ENCODE assay signal across 16 cellular contexts in genomic region chr14:65500075-65500474, GRCh38.
DNase-seq lines count a peak whose midpoint lies in the region; ATAC-seq, FAIRE-seq and TF ChIP-seq lines count a peak whose summit lies in the region.
"Had no signal": no experiment of that assay in that cellular context is flagged by ENCODE, and none has a peak within 500 bp of the region (broad histone marks: within the 10 kb centered on the region; RNA-seq: fewer than 3 reads in every experiment).

No MANE protein-coding gene starts in this region.

- H3K9me3 ChIP-seq in CD4-positive, alpha-beta T cell (ENCODE audit: control insufficient read depth, low read length): no peaks in the 10 kb centered on the region
- H3K9me3 ChIP-seq in gastroesophageal sphincter: no peaks in the 10 kb centered on the region
- no peaks in the 10 kb centered on the region for H3K9me3 ChIP-seq in transverse colon
- no peaks in the 10 kb centered on the region for H3K9me3 ChIP-seq in gastrocnemius medialis
- H3K9me3 ChIP-seq: A549, Caco-2 had no signal

- CTCF ChIA-PET in CD4-positive, alpha-beta T cell (lab: Charles Lee): no interaction called here

- H3K27ac ChIP-seq in CD4-positive, alpha-beta T cell (ENCODE audit: low read depth, low read length): no peak overlapping the region
- H3K27ac ChIP-seq in gastroesophageal sphincter (peak overlapping the region in 1 of 4 donors; percentile 15), transverse colon (no peak overlapping the region), gastrocnemius medialis (no peak overlapping the region)
- H3K27ac ChIP-seq: A549, HL-60 had no signal

- FAIRE-seq in GM19239 (lab: Jason Lieb, UNC): peak; percentile 68
- FAIRE-seq: A549 had no signal

- POLR2A ChIA-PET in CD4-positive, alpha-beta T cell (lab: Charles Lee): no interaction called here

- no peaks in the 10 kb centered on the region for H3K27me3 ChIP-seq in CD4-positive, alpha-beta T cell (ENCODE audit: control insufficient read depth, insufficient read depth, low read length)
- no peaks in the 10 kb centered on the region for H3K27me3 ChIP-seq in gastroesophageal sphincter
- no peaks in the 10 kb centered on the region for H3K27me3 ChIP-seq in transverse colon
- H3K27me3 ChIP-seq in gastrocnemius medialis: no peaks in the 10 kb centered on the region

- TF ChIP-seq CTCF in CD4-positive, alpha-beta T cell (IDR thresholded peaks at IDR 0.05): no peak
- TF ChIP-seq CTCF in gastroesophageal sphincter (IDR thresholded peaks at IDR 0.05): no peak
- no peak for TF ChIP-seq CTCF in transverse colon (IDR thresholded peaks at IDR 0.05)
- TF ChIP-seq CTCF in foreskin fibroblast (IDR thresholded peaks at IDR 0.05; ENCODE audit: low read depth, low read length): no peak
- no peak for TF ChIP-seq CTCF in gastrocnemius medialis (IDR thresholded peaks at IDR 0.05 in 4 of 5, conservative IDR thresholded peaks at IDR 0.05 in 1 of 5)

- H3K27me3 Mint-ChIP-seq in CD4-positive, alpha-beta T cell: no peaks in the 10 kb centered on the region
- H3K27me3 Mint-ChIP-seq: CD8-positive, alpha-beta memory T cell had no signal

- H3K4me1 Mint-ChIP-seq in CD4-positive, alpha-beta T cell (ENCODE audit: low read depth): peaks cover 48% of the 10 kb centered on the region
- peaks cover 56% of the 10 kb centered on the region for H3K4me1 Mint-ChIP-seq in stimulated activated effector memory CD8-positive, alpha-beta T cell treated with anti-CD3 and anti-CD28 coated beads, Interleukin-12 subunit alpha, Interleukin-12 subunit beta, amount 100 ng/mL, for 72 hours
- H3K4me1 Mint-ChIP-seq: CD14-positive monocyte had no signal

- peaks cover 4% of the 10 kb centered on the region for H3K9me3 Mint-ChIP-seq in CD4-positive, alpha-beta T cell
- H3K9me3 Mint-ChIP-seq in stimulated activated effector memory CD8-positive, alpha-beta T cell treated with anti-CD3 and anti-CD28 coated beads, Interleukin-12 subunit alpha, Interleukin-12 subunit beta, amount 100 ng/mL, for 72 hours: peaks cover 6% of the 10 kb centered on the region

- no peak for TF ChIP-seq EP300 in gastroesophageal sphincter (IDR thresholded peaks at IDR 0.05)
- TF ChIP-seq EP300 in transverse colon (IDR thresholded peaks at IDR 0.05; ENCODE audit: low read depth): peak; percentile 40

- H3K4me1 ChIP-seq in gastroesophageal sphincter: peaks cover 0 to 31% (median 0%) of the 10 kb centered on the region in 3 donors
- H3K4me1 ChIP-seq in transverse colon: no peaks in the 10 kb centered on the region
- H3K4me1 ChIP-seq in gastrocnemius medialis: peaks cover 5% of the 10 kb centered on the region in 2 donors
- H3K4me1 ChIP-seq: Caco-2 had no signal

- TF ChIP-seq POLR2A in gastroesophageal sphincter (IDR thresholded peaks at IDR 0.05) (no peak), transverse colon (IDR thresholded peaks at IDR 0.05) (no peak), gastrocnemius medialis (IDR thresholded peaks at IDR 0.05) (no peak)

- H3K4me3 ChIP-seq in gastroesophageal sphincter (no peak overlapping the region), transverse colon (no peak overlapping the region), foreskin fibroblast (ENCODE audit: low read depth in 1 of 2, low read length in 2 of 2) (no peak overlapping the region), gastrocnemius medialis (no peak overlapping the region)
- H3K4me3 ChIP-seq: A549 had no signal

- H3K36me3 ChIP-seq in gastroesophageal sphincter (no peaks in the 10 kb centered on the region), transverse colon (no peaks in the 10 kb centered on the region), gastrocnemius medialis (no peaks in the 10 kb centered on the region)

- WGBS in gastroesophageal sphincter (ENCODE audit: low coverage in 1 of 2), 2 donors: 39 to 65% methylated on average over 4 of the region's 4 CpGs
- 84 to 92% methylated on average over 4 of the region's 4 CpGs for WGBS in transverse colon (ENCODE audit: low coverage in 1 of 2), 2 donors

- peak overlapping the region; percentile 35 for H3K27ac Mint-ChIP-seq in CD4-positive, alpha-beta T cell
- H3K27ac Mint-ChIP-seq in stimulated activated effector memory CD8-positive, alpha-beta T cell treated with anti-CD3 and anti-CD28 coated beads, Interleukin-12 subunit alpha, Interleukin-12 subunit beta, amount 100 ng/mL, for 72 hours: no peak overlapping the region
- H3K27ac Mint-ChIP-seq: CD14-positive monocyte, HFFc6 had no signal

- peaks cover 40% of the 10 kb centered on the region for H3K36me3 Mint-ChIP-seq in CD4-positive, alpha-beta T cell (ENCODE audit: low read depth)
- peaks cover 7% of the 10 kb centered on the region for H3K36me3 Mint-ChIP-seq in stimulated activated effector memory CD8-positive, alpha-beta T cell treated with anti-CD3 and anti-CD28 coated beads, Interleukin-12 subunit alpha, Interleukin-12 subunit beta, amount 100 ng/mL, for 72 hours

- in situ Hi-C loops in transverse colon (cut with MboI; ENCODE audit: low pct_ligation_motif_present in 1 of 4, low pct_unique_long_range_greater_than_20kb in 1 of 4, low sequenced_read_pairs in 3 of 4): no loop called here
- in situ Hi-C loops in gastrocnemius medialis (cut with MboI; ENCODE audit: low sequenced_read_pairs in 4 of 4): no loop called here

- no peak for DNase-seq in CD4-positive, alpha-beta T cell
- DNase-seq in GM19239 (ENCODE audit: insufficient read length, low spot score) (no peak), transverse colon (no peak), foreskin fibroblast (no peak), gastrocnemius medialis (no peak)
- DNase-seq in stimulated activated effector memory CD8-positive, alpha-beta T cell treated with anti-CD3 and anti-CD28 coated beads, Interleukin-12 subunit alpha, Interleukin-12 subunit beta, amount 100 ng/mL, for 72 hours (ENCODE audit: low spot score in 2 of 2): no peak
- DNase-seq: Caco-2; CD8-positive, alpha-beta memory T cell; DND-41; GDM1; HCEC 1CT; HFFc6 had no signal

- no peak overlapping the region for H3K4me3 Mint-ChIP-seq in CD4-positive, alpha-beta T cell
- no peak overlapping the region for H3K4me3 Mint-ChIP-seq in stimulated activated effector memory CD8-positive, alpha-beta T cell treated with anti-CD3 and anti-CD28 coated beads, Interleukin-12 subunit alpha, Interleukin-12 subunit beta, amount 100 ng/mL, for 72 hours
- H3K4me3 Mint-ChIP-seq: CD14-positive monocyte; CD8-positive, alpha-beta memory T cell; HFFc6 had no signal

- intact Hi-C loops in CD4-positive, alpha-beta T cell (cut with DNase I, micrococcal nuclease): loop anchor here in 1 of 2 experiments (5.0 kb wide), 1 partner anchor 62 kb away; no protein-coding TSS in a partner anchor
- intact Hi-C loops in transverse colon (cut with DNase I; ENCODE audit: low total_unique reads): no loop called here
- intact Hi-C loops in gastrocnemius medialis (cut with DNase I; ENCODE audit: low total_unique reads): no loop called here

- no peak for ATAC-seq in CD4-positive, alpha-beta T cell (ENCODE audit: poor library complexity)
- ATAC-seq in gastroesophageal sphincter: peak; percentile 62
- no peak for ATAC-seq in stimulated activated effector memory CD8-positive, alpha-beta T cell treated with anti-CD3 and anti-CD28 coated beads, Interleukin-12 subunit alpha, Interleukin-12 subunit beta, amount 100 ng/mL, for 72 hours
- ATAC-seq in gastrocnemius medialis: no peak
- ATAC-seq: A549 had no signal
